Comparison of ENCODE assay signal across 8 cellular contexts in the genomic region with DNA sequence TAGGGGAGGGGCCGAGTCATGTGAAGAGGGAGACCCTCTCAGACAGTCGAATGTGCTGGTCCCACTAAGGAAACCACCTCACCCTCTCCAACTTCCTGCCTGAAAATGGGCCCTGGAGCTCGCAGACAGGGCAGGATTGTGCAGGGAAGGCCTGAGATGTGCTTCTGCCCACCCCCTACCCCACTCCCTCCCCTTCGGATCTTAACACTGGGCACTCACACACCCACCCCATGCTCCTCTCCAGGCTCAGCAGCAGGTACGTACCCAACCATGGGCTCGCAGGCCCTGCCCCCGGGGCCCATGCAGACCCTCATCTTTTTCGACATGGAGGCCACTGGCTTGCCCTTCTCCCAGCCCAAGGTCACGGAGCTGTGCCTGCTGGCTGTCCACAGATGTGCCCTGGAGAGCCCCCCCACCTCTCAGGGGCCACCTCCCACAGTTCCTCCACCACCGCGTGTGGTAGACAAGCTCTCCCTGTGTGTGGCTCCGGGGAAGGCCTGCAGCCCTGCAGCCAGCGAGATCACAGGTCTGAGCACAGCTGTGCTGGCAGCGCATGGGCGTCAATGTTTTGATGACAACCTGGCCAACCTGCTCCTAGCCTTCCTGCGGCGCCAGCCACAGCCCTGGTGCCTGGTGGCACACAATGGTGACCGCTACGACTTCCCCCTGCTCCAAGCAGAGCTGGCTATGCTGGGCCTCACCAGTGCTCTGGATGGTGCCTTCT. TPM values are rescaled to one million over a fixed set of nuclear protein-coding genes. Genes with fewer than 3 reads are reported as not detected.
DNase-seq lines count a peak whose midpoint lies in the region; ATAC-seq and TF ChIP-seq lines count a peak whose summit lies in the region.

No MANE protein-coding gene starts in this region.

- DNase-seq in CD8-positive, alpha-beta T cell = peak in 5 of 7 experiments; percentile 7 to 67 (median 37)
- DNase-seq in GM23338 (ENCODE audit: low spot score) = no peak
- DNase-seq in effector memory CD4-positive, alpha-beta T cell = peak in 2 of 3 donors; percentile 9 to 12
- peak; percentile 18 for DNase-seq in myocyte (ENCODE audit: low read depth)
- DNase-seq in aorta = peak; percentile 64 to 81
- DNase-seq in NCI-H1436 (lab: John Stamatoyannopoulos, UW) = no peak
- no peak for DNase-seq in effector CD4-positive, alpha-beta T cell

- H3K36me3 Mint-ChIP-seq in CD8-positive, alpha-beta T cell = peaks cover 42% of the 10 kb centered on the region
- peaks cover 38% of the 10 kb centered on the region for H3K36me3 Mint-ChIP-seq in GM23338 (ENCODE audit: low read depth)

- ATAC-seq in CD8-positive, alpha-beta T cell = peak; percentile 44
- peak; percentile 2; the same call in 2 of the 3 replicates for ATAC-seq in GM23338
- ATAC-seq in aorta (ENCODE audit: low FRiP score) = no peak

- peaks cover 56% of the 10 kb centered on the region for H3K4me1 Mint-ChIP-seq in CD8-positive, alpha-beta T cell (ENCODE audit: low read depth)
- peaks cover 28% of the 10 kb centered on the region for H3K4me1 Mint-ChIP-seq in GM23338

- no peak overlapping the region; the same call in 1 of the 2 replicates for H3K4me2 ChIP-seq in GM23338
- H3K4me2 ChIP-seq in SU-DHL-6 (ENCODE audit: low read depth, low read length, poor library complexity, severe bottlenecking) = peak overlapping the region; percentile 90

- H2AFZ ChIP-seq in GM23338 (no peak overlapping the region), SU-DHL-6 (ENCODE audit: low read depth, low read length, severe bottlenecking) (no peak overlapping the region)

- peaks cover 57% of the 10 kb centered on the region for H3K4me1 ChIP-seq in CD8-positive, alpha-beta T cell (ENCODE audit: insufficient read depth, low read length)
- H3K4me1 ChIP-seq in GM23338 (ENCODE audit: insufficient read depth) (peaks cover 2% of the 10 kb centered on the region; the same call in 1 of the 2 replicates), aorta (ENCODE audit: control insufficient read depth in 1 of 2, insufficient read depth in 2 of 2, low read length in 2 of 2) (no peaks in the 10 kb centered on the region)
- H3K4me1 ChIP-seq in effector memory CD4-positive, alpha-beta T cell (ENCODE audit: control insufficient read depth, insufficient read depth, low read length, poor library complexity, severe bottlenecking) = peaks cover 54% of the 10 kb centered on the region

- H3K9me3 Mint-ChIP-seq in CD8-positive, alpha-beta T cell = no peaks in the 10 kb centered on the region
- no peaks in the 10 kb centered on the region for H3K9me3 Mint-ChIP-seq in GM23338

- no peaks in the 10 kb centered on the region for H3K9me2 ChIP-seq in GM23338 (ENCODE audit: insufficient read depth)
- no peaks in the 10 kb centered on the region for H3K9me2 ChIP-seq in SU-DHL-6 (replicated peaks; ENCODE audit: insufficient read depth, low read length)

- peaks cover 8% of the 10 kb centered on the region; the same call in 1 of the 2 replicates for H3F3A ChIP-seq in GM23338 (replicated peaks; ENCODE audit: low read depth)
- peaks cover 9% of the 10 kb centered on the region; the same call in 1 of the 2 replicates for H3F3A ChIP-seq in SU-DHL-6 (ENCODE audit: insufficient read depth)

- no peaks in the 10 kb centered on the region for H3K27me3 ChIP-seq in CD8-positive, alpha-beta T cell (ENCODE audit: insufficient read depth, low read length)
- no peaks in the 10 kb centered on the region for H3K27me3 ChIP-seq in GM23338 (ENCODE audit: insufficient read depth)
- no peaks in the 10 kb centered on the region for H3K27me3 ChIP-seq in SU-DHL-6 (ENCODE audit: low read length)
- no peaks in the 10 kb centered on the region for H3K27me3 ChIP-seq in effector memory CD4-positive, alpha-beta T cell (replicated peaks; ENCODE audit: control insufficient read depth, insufficient read depth, low read length, poor library complexity, severe bottlenecking)
- H3K27me3 ChIP-seq in aorta (ENCODE audit: control insufficient read depth in 1 of 2, insufficient read depth in 2 of 2, low read length in 1 of 2) = no peaks in the 10 kb centered on the region

- intact Hi-C loops in CD8-positive, alpha-beta T cell (cut with DNase I, micrococcal nuclease) = loop anchor here (1.0 to 2.0 kb wide), 3 partner anchors 13 to 90 kb away; a partner anchor contains a TSS
- intact Hi-C loops in aorta (cut with DNase I) = loop anchor here (1.0 to 10.0 kb wide), 4 partner anchors 36 to 221 kb away; a partner anchor contains a TSS

- H3K9me3 ChIP-seq in CD8-positive, alpha-beta T cell (ENCODE audit: low read length) = no peaks in the 10 kb centered on the region
- H3K9me3 ChIP-seq in SU-DHL-6 (ENCODE audit: insufficient read depth, low read length) (no peaks in the 10 kb centered on the region), aorta (ENCODE audit: control insufficient read depth, low read length) (no peaks in the 10 kb centered on the region)
- H3K9me3 ChIP-seq in effector memory CD4-positive, alpha-beta T cell (ENCODE audit: control insufficient read depth, low read length) = no peaks in the 10 kb centered on the region

- H4K20me1 ChIP-seq in GM23338 (replicated peaks; ENCODE audit: insufficient read depth) (no peaks in the 10 kb centered on the region), SU-DHL-6 (ENCODE audit: low read depth, low read length) (no peaks in the 10 kb centered on the region)

- POLR2A ChIA-PET in CD8-positive, alpha-beta T cell (lab: Charles Lee) = interaction anchor here (0.6 to 2.1 kb wide), 12 partner anchors 11 to 83 kb away, joined by 3 to 8 read pairs (median 4); a partner anchor contains a TSS

- TF ChIP-seq CTCF in CD8-positive, alpha-beta T cell (IDR thresholded peaks at IDR 0.05) = no peak
- no peak for TF ChIP-seq CTCF in GM23338 (conservative IDR thresholded peaks at IDR 0.05; ENCODE audit: low read depth in 2 of 2)
- TF ChIP-seq CTCF in SU-DHL-6 (IDR thresholded peaks at IDR 0.05; ENCODE audit: insufficient read depth, low read length, poor library complexity, severe bottlenecking) = no peak

- H3K4me3 ChIP-seq in CD8-positive, alpha-beta T cell (ENCODE audit: low read depth, low read length) = peak overlapping the region; percentile 95
- H3K4me3 ChIP-seq in GM23338 = no peak overlapping the region
- peak overlapping the region; percentile 69 for H3K4me3 ChIP-seq in SU-DHL-6 (ENCODE audit: insufficient read depth, low read length, poor library complexity, severe bottlenecking)
- H3K4me3 ChIP-seq in effector memory CD4-positive, alpha-beta T cell (ENCODE audit: insufficient read depth, low read depth, low read length, poor library complexity, severe bottlenecking) = peak overlapping the region; percentile 68
- peak overlapping the region in 1 of 2 donors; percentile 26 for H3K4me3 ChIP-seq in aorta (ENCODE audit: low read length in 2 of 2)

- H3K27ac ChIP-seq in CD8-positive, alpha-beta T cell (ENCODE audit: low read depth, low read length) = peak overlapping the region; percentile 90
- H3K27ac ChIP-seq in GM23338 (ENCODE audit: low read depth) = peak overlapping the region; percentile 96
- peak overlapping the region; percentile 77 for H3K27ac ChIP-seq in SU-DHL-6 (ENCODE audit: low read depth, low read length)
- H3K27ac ChIP-seq in effector memory CD4-positive, alpha-beta T cell (ENCODE audit: insufficient read depth, low read length, poor library complexity, severe bottlenecking) = peak overlapping the region; percentile 93
- H3K27ac ChIP-seq in aorta (ENCODE audit: low read depth in 1 of 2, low read length in 2 of 2) = peak overlapping the region; percentile 50 to 94

- peaks cover 23% of the 10 kb centered on the region for H3K36me3 ChIP-seq in CD8-positive, alpha-beta T cell (ENCODE audit: insufficient read depth, low read length)
- H3K36me3 ChIP-seq in GM23338 (ENCODE audit: insufficient read depth) (peaks cover 9% of the 10 kb centered on the region; the same call in 1 of the 2 replicates), SU-DHL-6 (ENCODE audit: low read length) (no peaks in the 10 kb centered on the region), aorta (ENCODE audit: control insufficient read depth in 1 of 2, insufficient read depth in 2 of 2, low read length in 1 of 2) (no peaks in the 10 kb centered on the region)
- peaks cover 36% of the 10 kb centered on the region for H3K36me3 ChIP-seq in effector memory CD4-positive, alpha-beta T cell (ENCODE audit: control insufficient read depth, insufficient read depth, low read length)

- peak overlapping the region; percentile 87 for H3K4me3 Mint-ChIP-seq in CD8-positive, alpha-beta T cell
- H3K4me3 Mint-ChIP-seq in GM23338 = peak overlapping the region; percentile 36; the same call in 1 of the 3 replicates

- peak overlapping the region; percentile 97 for H3K27ac Mint-ChIP-seq in CD8-positive, alpha-beta T cell
- H3K27ac Mint-ChIP-seq in GM23338 = peak overlapping the region; percentile 99

- peaks cover 13% of the 10 kb centered on the region for H3K79me2 ChIP-seq in GM23338 (replicated peaks; ENCODE audit: insufficient read depth)
- H3K79me2 ChIP-seq in SU-DHL-6 (ENCODE audit: insufficient read depth, low read length) = peaks cover 22% of the 10 kb centered on the region; the same call in 1 of the 2 replicates

- WGBS in aorta, 2 donors = 12 to 16% methylated on average over 19 of the region's 19 CpGs

- no peaks in the 10 kb centered on the region for H3K27me3 Mint-ChIP-seq in CD8-positive, alpha-beta T cell (ENCODE audit: low read depth)
- peaks cover 12% of the 10 kb centered on the region for H3K27me3 Mint-ChIP-seq in GM23338 (ENCODE audit: insufficient read depth, low read depth, poor library complexity)

- CTCF ChIA-PET in CD8-positive, alpha-beta T cell (lab: Charles Lee) = interaction anchor here (0.9 to 8.2 kb wide), 7 partner anchors 27 to 92 kb away, joined by 3 to 41 read pairs (median 4); a partner anchor contains a TSS

- H3K9ac ChIP-seq in SU-DHL-6 (ENCODE audit: low read length) = peak overlapping the region; percentile 89

RNA-seq across cellular contexts. Expression of a gene that starts 20.0 kb away (rescaled TPM):
- 1 to 10 TPM; 7.4 to 8.7 TPM for total RNA-seq in CD8-positive, alpha-beta T cell
- total RNA-seq in GM23338 (2014; rRNA removed; shearing (Covaris generic)) = 17.3 and 17.6 TPM in 2 replicates
- polyA plus RNA-seq in GM23338 (2016; fragmentation: Nextera tagmentation; extraction: Ambion mirVana) (5.8 and 6.1 TPM in 2 replicates), aorta (1 to 10 TPM; 4.0 to 7.5 TPM)
- total RNA-seq in myocyte (7.8 and 10.4 TPM in 2 replicates), aorta (1 to 10 TPM; 5.0 to 6.3 TPM)
- 6.5 TPM for polyA plus RNA-seq in myocyte (2012)

RNA-seq across cellular contexts. Expression of a gene that starts 26.5 kb away (rescaled TPM):
- total RNA-seq in CD8-positive, alpha-beta T cell = 100 to 1,000 TPM; 279 to 297 TPM
- 362 and 419 TPM in 2 replicates for total RNA-seq in GM23338 (2014; rRNA removed; shearing (Covaris generic))
- polyA plus RNA-seq in GM23338 (2016; fragmentation: Nextera tagmentation; extraction: Ambion mirVana) (2,089 and 2,333 TPM in 2 replicates), aorta (100 to 1,000 TPM; 302 to 686 TPM)
- total RNA-seq in myocyte (195 and 221 TPM in 2 replicates), aorta (100 to 1,000 TPM; 114 to 128 TPM)
- 417 TPM for polyA plus RNA-seq in myocyte (2012)

RNA-seq across cellular contexts. Expression of a gene that starts 26.6 kb away (rescaled TPM):
- 1 to 10 TPM; 2.9 to 4.7 TPM for total RNA-seq in CD8-positive, alpha-beta T cell
- 24.1 and 28.9 TPM in 2 replicates for total RNA-seq in GM23338 (2014; rRNA removed; shearing (Covaris generic))
- polyA plus RNA-seq in GM23338 (2016; fragmentation: Nextera tagmentation; extraction: Ambion mirVana) (20.8 and 22.2 TPM in 2 replicates), aorta (10 to 100 TPM in 1 of 2 donors, 1 to 10 TPM in 1; 9.5 to 12.7 TPM)
- total RNA-seq in myocyte (26.2 and 39.4 TPM in 2 replicates), aorta (1 to 10 TPM; 6.4 to 6.7 TPM)
- polyA plus RNA-seq in myocyte (2012) = 26.5 TPM

RNA-seq across cellular contexts. Expression of a gene that starts 36.7 kb away (rescaled TPM):
- total RNA-seq in CD8-positive, alpha-beta T cell = 1 to 10 TPM; 1.4 to 2.7 TPM
- total RNA-seq in GM23338 (2014; rRNA removed; shearing (Covaris generic)) = 144 and 164 TPM in 2 replicates
- polyA plus RNA-seq in GM23338 (2016; fragmentation: Nextera tagmentation; extraction: Ambion mirVana) = 49.0 and 49.3 TPM in 2 replicates
- 59.2 and 75.7 TPM in 2 replicates for total RNA-seq in myocyte
- polyA plus RNA-seq in myocyte (2012) = 52.3 TPM
- total RNA-seq in aorta = 100 to 1,000 TPM in 1 of 2 donors, 10 to 100 TPM in 1; 69.9 to 115 TPM
- polyA plus RNA-seq in aorta = 100 to 1,000 TPM in 1 of 2 donors, 10 to 100 TPM in 1; 26.3 to 235 TPM

RNA-seq across cellular contexts. Expression of a gene that starts 37.4 kb away (rescaled TPM):
- 10 to 100 TPM; 84.3 to 86.0 TPM for total RNA-seq in CD8-positive, alpha-beta T cell
- 148 and 166 TPM in 2 replicates for total RNA-seq in GM23338 (2014; rRNA removed; shearing (Covaris generic))
- 146 and 167 TPM in 2 replicates for polyA plus RNA-seq in GM23338 (2016; fragmentation: Nextera tagmentation; extraction: Ambion mirVana)
- 87.2 and 101 TPM in 2 replicates for total RNA-seq in myocyte
- 141 TPM for polyA plus RNA-seq in myocyte (2012)
- total RNA-seq in aorta = 100 to 1,000 TPM; 170 to 183 TPM
- polyA plus RNA-seq in aorta = 100 to 1,000 TPM in 1 of 2 donors, 10 to 100 TPM in 1; 64.2 to 113 TPM

Comparison
In these comparisons a context has a peak if more than half of its experiments do, and no peak if none do; other contexts are left out.
1. DNase-seq: peak in CD8-positive, alpha-beta T cell (5 of 7), effector memory CD4-positive, alpha-beta T cell (2 of 3), myocyte (single experiment) and aorta (2 of 2); none in GM23338 (single experiment), NCI-H1436 (single experiment) and effector CD4-positive, alpha-beta T cell (single experiment).
2. Peak in every context shown above with its lines, with median percentiles within 50 percentile points of each other: H3K27ac ChIP-seq.